Comparison of ENCODE assay signal across 1 cellular context in genomic region chr10:101353692-101354583, GRCh38.
TF ChIP-seq lines count a peak whose summit lies in the region.

TSS of gene BTRC (plus strand) at chr10:101354165. CDS start at chr10:101354181, 16 bp downstream.

TF ChIP-seq in A549, 52 proteins besides CTCF, POLR2A, EP300 and RAD21 (continued from another document):
- no peak for TF ChIP-seq REST (IDR thresholded peaks at IDR 0.05)
